2 cellular contexts compared by ENCODE assay signal in the genomic region with DNA sequence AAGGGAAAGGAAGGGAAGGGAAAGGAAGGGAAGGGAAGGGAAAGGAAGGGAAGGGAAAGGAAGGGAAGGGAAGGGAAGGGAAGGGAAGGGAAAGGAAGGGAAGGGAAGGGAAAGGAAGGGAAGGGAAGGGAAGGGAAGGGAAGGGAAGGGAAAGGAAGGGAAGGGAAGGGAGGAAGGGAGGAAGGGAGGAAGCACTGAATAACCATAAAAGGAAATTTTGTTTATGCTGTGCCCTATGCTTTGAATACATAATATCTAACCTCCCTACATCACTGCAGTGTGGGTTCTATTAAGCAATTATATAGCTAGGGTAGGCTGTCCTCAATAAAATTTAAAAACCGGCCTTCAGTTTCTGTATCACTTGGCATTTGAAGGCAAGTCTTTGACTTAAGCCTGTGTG.
DNase-seq lines count a peak whose midpoint lies in the region; ATAC-seq, FAIRE-seq and TF ChIP-seq lines count a peak whose summit lies in the region.
"Not testable (repeated sequence)": the region's sequence is repeated elsewhere in the genome, so short reads cannot be mapped to it uniquely, and the experiment has no call there.

No MANE protein-coding gene starts in this region.

- in situ Hi-C loops in IMR-90 (cut with MboI; ENCODE audit: low sequenced_read_pairs); HepG2 (cut with HindIII; ENCODE audit: extremely low pct_ligation_motif_present, low pct_unique_long_range_greater_than_20kb): not testable (repeated sequence)

- not testable (repeated sequence) for H4K5ac ChIP-seq in IMR-90 (ENCODE audit: low read depth, low read length)

- H4K91ac ChIP-seq in IMR-90 (ENCODE audit: insufficient read depth, low read depth, low read length), result peak overlapping the region; percentile 47; the same call in 1 of the 2 replicates

- H2AFZ ChIP-seq in IMR-90 (replicated peaks; ENCODE audit: low read length, poor library complexity); HepG2 (ENCODE audit: low read length): not testable (repeated sequence)

- not testable (repeated sequence) for H3K9ac ChIP-seq in IMR-90 (ENCODE audit: low read depth, low read length); HepG2 (ENCODE audit: insufficient read depth, low read depth, low read length)

- not testable (repeated sequence) for H2AK5ac ChIP-seq in IMR-90 (ENCODE audit: low read depth, low read length)

- FAIRE-seq in HepG2 (lab: Jason Lieb, UNC), result not testable (repeated sequence)

- H2BK20ac ChIP-seq in IMR-90 (ENCODE audit: low read depth, low read length), result not testable (repeated sequence)

- not testable (repeated sequence) for H3K27ac ChIP-seq in IMR-90 (ENCODE audit: insufficient read depth, low read length); HepG2 (ENCODE audit: extremely low read length, insufficient read depth, low read length)

- not testable (repeated sequence) for DNase-seq in IMR-90; HepG2 (ENCODE audit: low spot score)

- H3K4me1 ChIP-seq in IMR-90 (ENCODE audit: control insufficient read depth, insufficient read depth, low read length); HepG2 (ENCODE audit: insufficient read depth, low read length): not testable (repeated sequence)

- not testable (repeated sequence) for BruUV-seq in IMR-90 (replicated peaks; lab: Mats Ljungman, UMichigan); HepG2 (replicated peaks; lab: Mats Ljungman, UMichigan)

- not testable (repeated sequence) for H3K9me1 ChIP-seq in IMR-90 (ENCODE audit: insufficient read depth, low read length)

- H3K9me3 ChIP-seq in IMR-90 (ENCODE audit: control insufficient read depth, insufficient read depth, low read length); HepG2 (ENCODE audit: low read length): not testable (repeated sequence)

- TF ChIP-seq EP300 in HepG2 (IDR thresholded peaks at IDR 0.05; ENCODE audit: low read depth in 2 of 2, low read length in 2 of 2); HepG2 (CRISPR knock-in tag; IDR thresholded peaks at IDR 0.05; ENCODE audit: borderline replicate concordance): not testable (repeated sequence)

- not testable (repeated sequence) for H3K18ac ChIP-seq in IMR-90 (ENCODE audit: low read depth, low read length)

- H3K27me3 ChIP-seq in IMR-90 (ENCODE audit: control insufficient read depth, insufficient read depth, low read length); HepG2 (ENCODE audit: control insufficient read depth in 1 of 2, insufficient read depth in 2 of 2, low read length in 2 of 2): not testable (repeated sequence)

- no CpG with 5 or more reads among the region's 1 CpG for WGBS in IMR-90 (ENCODE audit: extremely low coverage in 2 of 2, insufficient read length in 1 of 2), 2 experiments
- 80% methylated on average over 1 of the region's 1 CpG for WGBS in HepG2 (ENCODE audit: low lambda C conversion rate)

- not testable (repeated sequence) for H3K23ac ChIP-seq in IMR-90 (ENCODE audit: low read depth, low read length)

- not testable (repeated sequence) for H4K8ac ChIP-seq in IMR-90 (ENCODE audit: low read depth in 2 of 2, low read length in 2 of 2)

- not testable (repeated sequence) for TF ChIP-seq POLR2A in IMR-90 (IDR thresholded peaks at IDR 0.05; ENCODE audit: low read depth, low read length); HepG2 (IDR thresholded peaks at IDR 0.05; ENCODE audit: insufficient read depth in 1 of 2, low read depth in 2 of 2, low read length in 2 of 2)

- not testable (repeated sequence) for H3K79me1 ChIP-seq in IMR-90 (ENCODE audit: low read depth in 1 of 2, low read length in 2 of 2)

- H2BK5ac ChIP-seq in IMR-90 (ENCODE audit: low read depth, low read length, poor library complexity, severe bottlenecking), result not testable (repeated sequence)

- H3K79me2 ChIP-seq in HepG2 (ENCODE audit: insufficient read depth, low read length), result not testable (repeated sequence)

- 0 out of 2 replicates have a peak overlapping the region, but pooled peaks have one; percentile 27 for H3K4ac ChIP-seq in IMR-90 (ENCODE audit: low read depth, low read length)

- not testable (repeated sequence) for H3K36me3 ChIP-seq in IMR-90 (ENCODE audit: control insufficient read depth, insufficient read depth, low read length); HepG2 (replicated peaks in 1 of 2; ENCODE audit: control insufficient read depth in 1 of 2, insufficient read depth in 2 of 2, low read length in 2 of 2)

- ATAC-seq in IMR-90 (ENCODE audit: low read depth); HepG2: not testable (repeated sequence)

- not testable (repeated sequence) for H3K56ac ChIP-seq in IMR-90 (ENCODE audit: extremely low read depth, insufficient read depth, low read length)

- TF ChIP-seq RAD21 in IMR-90 (IDR thresholded peaks at IDR 0.05; ENCODE audit: low read length); HepG2 (CRISPR knock-in tag; IDR thresholded peaks at IDR 0.05): not testable (repeated sequence)

- not testable (repeated sequence) for H3K4me2 ChIP-seq in IMR-90 (ENCODE audit: low read depth, low read length); HepG2 (ENCODE audit: low read depth, low read length)

- not testable (repeated sequence) for TF ChIP-seq CTCF in IMR-90 (conservative IDR thresholded peaks at IDR 0.05; ENCODE audit: low read depth, low read length); HepG2 (CRISPR knock-in tag; IDR thresholded peaks at IDR 0.05)

- not testable (repeated sequence) for H2AK9ac ChIP-seq in IMR-90 (replicated peaks; ENCODE audit: low read depth, low read length, poor library complexity)

- dilution Hi-C loops in IMR-90 (cut with HindIII; ENCODE audit: low sequenced_read_pairs, unreplicated experiment), result not testable (repeated sequence)

- H3K14ac ChIP-seq in IMR-90 (replicated peaks; ENCODE audit: low read depth, low read length), result not testable (repeated sequence)

- H3K4me3 ChIP-seq in IMR-90 (ENCODE audit: insufficient read depth, low read depth, low read length); HepG2 (replicated peaks in 1 of 3; ENCODE audit: insufficient read depth in 1 of 3, low read depth in 2 of 3, low read length in 3 of 3): not testable (repeated sequence)

- H2BK15ac ChIP-seq in IMR-90 (ENCODE audit: low read depth, low read length), result not testable (repeated sequence)

- CTCF ChIA-PET in IMR-90 (lab: Yijun Ruan, JAX), result interaction anchor here (1.0 kb wide), 1 partner anchor 10 kb away, joined by 3 read pairs; no protein-coding TSS in a partner anchor
- CTCF ChIA-PET in HepG2 (lab: Yijun Ruan, JAX; ENCODE audit: low intra/inter-chr PET ratio, low total read pairs), result not testable (repeated sequence)

- POLR2A ChIA-PET in IMR-90 (lab: Charles Lee; ENCODE audit: unreplicated experiment); HepG2 (lab: Yijun Ruan, JAX): not testable (repeated sequence)

- intact Hi-C loops in IMR-90 (cut with micrococcal nuclease); HepG2 (cut with micrococcal nuclease; ENCODE audit: unreplicated experiment): not testable (repeated sequence)

- H2BK120ac ChIP-seq in IMR-90 (ENCODE audit: low read depth, low read length), result not testable (repeated sequence)

- not testable (repeated sequence) for H4K20me1 ChIP-seq in IMR-90 (ENCODE audit: insufficient read depth, low read length); HepG2 (ENCODE audit: insufficient read depth, low read length)

TF ChIP-seq in HepG2, 621 proteins besides CTCF, POLR2A, EP300 and RAD21:
- peak; percentile 76 for TF ChIP-seq HNRNPK (IDR thresholded peaks at IDR 0.05; ENCODE audit: low read depth, low read length, poor library complexity, severe bottlenecking)
- TF ChIP-seq PCBP1 (IDR thresholded peaks at IDR 0.05; ENCODE audit: borderline replicate concordance, low read depth, low read length), result peak; percentile 63; the same call in 1 of the 2 replicates
